Comparison of ENCODE assay signal across 21 cellular contexts in genomic region chr9:137493163-137494103, GRCh38. TPM values are rescaled to one million over a fixed set of nuclear protein-coding genes. Genes with fewer than 3 reads are reported as not detected.
DNase-seq lines count a peak whose midpoint lies in the region; TF ChIP-seq lines count a peak whose summit lies in the region.
"Had no signal": no experiment of that assay in that cellular context is flagged by ENCODE, and none has a peak within 500 bp of the region (broad histone marks: within the 10 kb centered on the region; RNA-seq: fewer than 3 reads in every experiment).

No MANE protein-coding gene starts in this region.

- H3K4me1 ChIP-seq in colonic mucosa: peaks cover 3% of the 10 kb centered on the region
- H3K4me1 ChIP-seq: gastrocnemius medialis, parathyroid adenoma, tibial artery had no signal

- no peak overlapping the region for H3K27ac Mint-ChIP-seq in activated T-helper 2 cell treated with anti-CD3 and anti-CD28 coated beads, Interferon-gamma antibody, Interleukin-2, Interleukin-4, amounts not matched to agents 10 μg/mL and 5 μg/mL and 100 μg/mL, durations not matched to agents 14 hours and 24 hours and 36 hours
- H3K27ac Mint-ChIP-seq: activated naive CD8-positive, alpha-beta T cell had no signal

- peak; percentile 37 for DNase-seq in DMS53 (lab: John Stamatoyannopoulos, UW)
- no peak for DNase-seq in DMS53 treated with DMSO at 0.1 percent for 48 hours (lab: John Stamatoyannopoulos, UW; ENCODE audit: unreplicated experiment)
- DNase-seq in H7: peak; percentile 40
- DNase-seq in colonic mucosa: no peak
- peak; percentile 60 for DNase-seq in posterior vena cava (ENCODE audit: low spot score)
- no peak for DNase-seq in activated T-helper 2 cell treated with anti-CD3 and anti-CD28 coated beads, Interferon-gamma antibody, Interleukin-2, Interleukin-4, amounts not matched to agents 10 μg/mL and 5 μg/mL and 100 μg/mL, durations not matched to agents 14 hours and 24 hours and 36 hours (ENCODE audit: low spot score)
- no peak for DNase-seq in activated effector memory CD4-positive, alpha-beta T cell treated with anti-CD3 and anti-CD28 coated beads, Interleukin-2, amount 50 U/mL, for 16 hours
- no peak for DNase-seq in NK-92 treated with Interleukin-12 subunit alpha and Interleukin-12 subunit beta, amount 100 ng/mL, for 24 hours (lab: John Stamatoyannopoulos, UW)
- DNase-seq: activated T-cell treated with anti-CD3 and anti-CD28 coated beads, Interleukin-2, amount 50 U/mL, for 4 hours; effector memory CD4-positive, alpha-beta T cell; gastrocnemius medialis; NCI-H187; NCI-H345 had no signal

- intact Hi-C loops in colonic mucosa (cut with DNase I): no loop called here
- intact Hi-C loops in posterior vena cava (cut with DNase I): no loop called here
- intact Hi-C loops in activated T-helper 2 cell treated with anti-CD3 and anti-CD28 coated beads, Interferon-gamma antibody, Interleukin-2, Interleukin-4, amounts not matched to agents 10 μg/mL and 5 μg/mL and 100 μg/mL, durations not matched to agents 14 hours and 24 hours and 36 hours (cut with micrococcal nuclease): no loop called here

- no peaks in the 10 kb centered on the region for H3K9me3 Mint-ChIP-seq in activated T-helper 2 cell treated with anti-CD3 and anti-CD28 coated beads, Interferon-gamma antibody, Interleukin-2, Interleukin-4, amounts not matched to agents 10 μg/mL and 5 μg/mL and 100 μg/mL, durations not matched to agents 14 hours and 24 hours and 36 hours
- H3K9me3 Mint-ChIP-seq: activated T-cell treated with anti-CD3 and anti-CD28 coated beads, Interleukin-2, amount 50 U/mL, for 4 hours; natural killer cell treated with Interleukin-12 subunit alpha and Interleukin-12 subunit beta and Interleukin-15 and Interleukin-18, amount 100 ng/mL, for 72 hours had no signal

- no peaks in the 10 kb centered on the region for H3K9me3 ChIP-seq in colonic mucosa
- H3K9me3 ChIP-seq: gastrocnemius medialis, SK-N-SH, tibial artery had no signal

- no peak overlapping the region for H3K27ac ChIP-seq in colonic mucosa
- H3K27ac ChIP-seq: gastrocnemius medialis, parathyroid adenoma, tibial artery had no signal

- H3K9ac ChIP-seq in colonic mucosa (ENCODE audit: low read depth in 2 of 2, low read length in 2 of 2): peak overlapping the region; percentile 20 to 44
- H3K9ac ChIP-seq: BLaER1 treated with 17β-estradiol and CSF1 and Interleukin-3, amounts not matched to agents 10 nM and 100 nM; parathyroid adenoma; SK-N-SH had no signal

- H3K36me3 Mint-ChIP-seq in activated T-helper 2 cell treated with anti-CD3 and anti-CD28 coated beads, Interferon-gamma antibody, Interleukin-2, Interleukin-4, amounts not matched to agents 10 μg/mL and 5 μg/mL and 100 μg/mL, durations not matched to agents 14 hours and 24 hours and 36 hours (ENCODE audit: low read depth): no peaks in the 10 kb centered on the region
- H3K36me3 Mint-ChIP-seq: activated naive CD8-positive, alpha-beta T cell; natural killer cell treated with Interleukin-12 subunit alpha and Interleukin-12 subunit beta and Interleukin-15 and Interleukin-18, amount 100 ng/mL, for 72 hours had no signal

- no peak overlapping the region for H3K4me3 Mint-ChIP-seq in activated T-helper 2 cell treated with anti-CD3 and anti-CD28 coated beads, Interferon-gamma antibody, Interleukin-2, Interleukin-4, amounts not matched to agents 10 μg/mL and 5 μg/mL and 100 μg/mL, durations not matched to agents 14 hours and 24 hours and 36 hours (ENCODE audit: low read depth)
- H3K4me3 Mint-ChIP-seq: activated naive CD8-positive, alpha-beta T cell; activated T-cell treated with anti-CD3 and anti-CD28 coated beads, Interleukin-2, amount 50 U/mL, for 4 hours; natural killer cell treated with Interleukin-12 subunit alpha and Interleukin-12 subunit beta and Interleukin-15 and Interleukin-18, amount 100 ng/mL, for 72 hours had no signal

- peaks cover 15% of the 10 kb centered on the region for H3K4me1 Mint-ChIP-seq in activated T-helper 2 cell treated with anti-CD3 and anti-CD28 coated beads, Interferon-gamma antibody, Interleukin-2, Interleukin-4, amounts not matched to agents 10 μg/mL and 5 μg/mL and 100 μg/mL, durations not matched to agents 14 hours and 24 hours and 36 hours (ENCODE audit: low read depth)

- H3K27me3 Mint-ChIP-seq in activated T-helper 2 cell treated with anti-CD3 and anti-CD28 coated beads, Interferon-gamma antibody, Interleukin-2, Interleukin-4, amounts not matched to agents 10 μg/mL and 5 μg/mL and 100 μg/mL, durations not matched to agents 14 hours and 24 hours and 36 hours (ENCODE audit: low read depth): no peaks in the 10 kb centered on the region
- H3K27me3 Mint-ChIP-seq: activated naive CD8-positive, alpha-beta T cell; natural killer cell treated with Interleukin-12 subunit alpha and Interleukin-12 subunit beta and Interleukin-15 and Interleukin-18, amount 100 ng/mL, for 72 hours had no signal

- no peak for TF ChIP-seq CTCF in colonic mucosa (IDR thresholded peaks at IDR 0.05)

- H3K36me3 ChIP-seq in H7 (replicated peaks; ENCODE audit: control insufficient read depth, insufficient read depth, low read length): no peaks in the 10 kb centered on the region
- H3K36me3 ChIP-seq in colonic mucosa: no peaks in the 10 kb centered on the region
- H3K36me3 ChIP-seq: BLaER1 treated with 17β-estradiol and CSF1 and Interleukin-3, amounts not matched to agents 10 nM and 100 nM had no signal

- H3K4me3 ChIP-seq in H7 (ENCODE audit: insufficient read depth, low read depth, low read length) (no peak overlapping the region), colonic mucosa (no peak overlapping the region)
- H3K4me3 ChIP-seq: BLaER1 treated with 17β-estradiol and CSF1 and Interleukin-3, amounts not matched to agents 10 nM and 100 nM; gastrocnemius medialis; tibial artery had no signal

- H3K27me3 ChIP-seq in H7 (ENCODE audit: control insufficient read depth, insufficient read depth, low read length) (no peaks in the 10 kb centered on the region), colonic mucosa (no peaks in the 10 kb centered on the region)
- H3K27me3 ChIP-seq: BLaER1 treated with 17β-estradiol and CSF1 and Interleukin-3, amounts not matched to agents 10 nM and 100 nM; gastrocnemius medialis; tibial artery had no signal

RNA-seq across cellular contexts. Expression of gene NSMF, which starts 34.3 kb away (rescaled TPM):
- 37.9 and 39.0 TPM in 2 replicates for total RNA-seq in H7 (2014; rRNA removed; shearing (Covaris generic))
- total RNA-seq in colonic mucosa: 10 to 100 TPM; 33.7 to 47.8 TPM
- 10 to 100 TPM; 47.6 to 55.5 TPM for total RNA-seq in posterior vena cava
- 56.1 and 57.6 TPM in 2 replicates for total RNA-seq in activated T-helper 2 cell treated with anti-CD3 and anti-CD28 coated beads, Interferon-gamma antibody, Interleukin-2, Interleukin-4, amounts not matched to agents 10 μg/mL and 5 μg/mL and 100 μg/mL, durations not matched to agents 14 hours and 24 hours and 36 hours

RNA-seq across cellular contexts. Expression of gene ENTPD8, which starts 52.3 kb away (rescaled TPM):
- total RNA-seq in H7 (2014; rRNA removed; shearing (Covaris generic)): 0.55 and 0.76 TPM in 2 replicates
- 10 to 100 TPM; 48.3 to 72.0 TPM for total RNA-seq in colonic mucosa
- total RNA-seq in posterior vena cava: not detected
- total RNA-seq in activated T-helper 2 cell treated with anti-CD3 and anti-CD28 coated beads, Interferon-gamma antibody, Interleukin-2, Interleukin-4, amounts not matched to agents 10 μg/mL and 5 μg/mL and 100 μg/mL, durations not matched to agents 14 hours and 24 hours and 36 hours: not detected in 2 replicates
- total RNA-seq: activated T-cell treated with anti-CD3 and anti-CD28 coated beads, Interleukin-2, amount 50 U/mL, for 4 hours; esophagus mucosa; natural killer cell treated with Interleukin-12 subunit alpha and Interleukin-12 subunit beta and Interleukin-15 and Interleukin-18, amount 100 ng/mL, for 72 hours; T-helper 2 cell treated with Interferon-gamma antibody and Interleukin-4, amounts not matched to agents 100 ng/mL and 5 ng/mL, for 36 hours had no signal

RNA-seq across cellular contexts. Expression of gene PNPLA7, which starts 56.8 kb away (rescaled TPM):
- total RNA-seq in H7 (2014; rRNA removed; shearing (Covaris generic)): 0.07 and 0.14 TPM in 2 replicates
- total RNA-seq in colonic mucosa (1 to 10 TPM; 6.1 to 7.1 TPM), posterior vena cava (1 to 10 TPM; 3.2 to 4.6 TPM)
- total RNA-seq in activated T-helper 2 cell treated with anti-CD3 and anti-CD28 coated beads, Interferon-gamma antibody, Interleukin-2, Interleukin-4, amounts not matched to agents 10 μg/mL and 5 μg/mL and 100 μg/mL, durations not matched to agents 14 hours and 24 hours and 36 hours: 1.6 TPM in 2 replicates

RNA-seq across cellular contexts. Expression of gene MRPL41, which starts 58.2 kb away (rescaled TPM):
- 74.5 and 78.8 TPM in 2 replicates for total RNA-seq in H7 (2014; rRNA removed; shearing (Covaris generic))
- total RNA-seq in colonic mucosa (100 to 1,000 TPM in 1 of 2 donors, 10 to 100 TPM in 1; 94.4 to 146 TPM), posterior vena cava (10 to 100 TPM; 24.4 to 27.3 TPM)
- 43.2 and 49.4 TPM in 2 replicates for total RNA-seq in activated T-helper 2 cell treated with anti-CD3 and anti-CD28 coated beads, Interferon-gamma antibody, Interleukin-2, Interleukin-4, amounts not matched to agents 10 μg/mL and 5 μg/mL and 100 μg/mL, durations not matched to agents 14 hours and 24 hours and 36 hours

Comparison
In these comparisons a context has a peak if more than half of its experiments do, and no peak if none do; other contexts are left out.
1. DNase-seq: peak in DMS53 (single experiment), H7 (single experiment) and posterior vena cava (single experiment); none in DMS53 treated with DMSO at 0.1 percent for 48 hours (single experiment), colonic mucosa (single experiment), activated T-helper 2 cell treated with anti-CD3 and anti-CD28 coated beads, Interferon-gamma antibody, Interleukin-2, Interleukin-4, amounts not matched to agents 10 μg/mL and 5 μg/mL and 100 μg/mL, durations not matched to agents 14 hours and 24 hours and 36 hours (single experiment), activated effector memory CD4-positive, alpha-beta T cell treated with anti-CD3 and anti-CD28 coated beads, Interleukin-2, amount 50 U/mL, for 16 hours (single experiment) and NK-92 treated with Interleukin-12 subunit alpha and Interleukin-12 subunit beta, amount 100 ng/mL, for 24 hours (single experiment).
2. RNA of gene ENTPD8, which starts 52.3 kb away (total RNA-seq): 48.3 to 72.0 TPM in colonic mucosa; 0.55 to 0.76 TPM in H7, not detected in posterior vena cava and not detected in activated T-helper 2 cell treated with anti-CD3 and anti-CD28 coated beads, Interferon-gamma antibody, Interleukin-2, Interleukin-4, amounts not matched to agents 10 μg/mL and 5 μg/mL and 100 μg/mL, durations not matched to agents 14 hours and 24 hours and 36 hours; every median in the first group is over 10 times any median in the second.